ENCODE assay signal across 11 cellular contexts in the genomic region with DNA sequence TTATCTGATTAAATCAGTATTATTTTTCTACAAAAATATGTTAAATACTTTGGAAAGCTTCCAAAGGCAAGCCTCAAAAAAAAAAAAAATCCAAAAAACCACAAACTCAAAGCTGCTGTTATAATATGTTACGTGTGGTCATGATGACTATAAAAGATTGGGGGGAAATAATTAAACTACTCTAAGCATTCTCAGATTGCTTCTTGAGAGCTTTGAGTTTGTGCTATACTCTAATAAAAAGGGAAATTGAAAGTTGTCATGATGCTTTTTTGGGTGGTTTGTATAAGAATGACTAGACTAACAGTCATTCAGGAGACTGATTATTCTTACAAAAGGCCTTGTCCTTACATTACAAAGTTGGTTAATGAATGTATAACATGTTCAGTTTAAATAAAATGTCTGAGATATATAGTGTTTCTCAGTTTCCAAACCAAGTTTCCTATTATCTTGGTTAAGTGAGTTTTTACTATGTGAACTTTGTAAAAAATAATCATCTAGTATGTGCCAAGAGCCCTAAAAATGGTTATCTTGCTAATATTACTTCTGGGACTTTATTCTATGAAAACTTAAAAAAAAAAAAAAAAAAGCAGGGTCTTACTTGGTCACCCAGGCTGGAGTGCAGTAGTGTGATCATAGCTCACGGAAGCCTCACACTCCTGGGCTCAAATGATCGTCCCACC.
DNase-seq lines count a peak whose midpoint lies in the region; ATAC-seq and TF ChIP-seq lines count a peak whose summit lies in the region.
"Had no signal": no experiment of that assay in that cellular context is flagged by ENCODE, and none has a peak within 500 bp of the region (broad histone marks: within the 10 kb centered on the region; RNA-seq: fewer than 3 reads in every experiment).

No MANE protein-coding gene starts in this region.

- peak; percentile 52 for DNase-seq in GM10248 (ENCODE audit: extremely low spot score)
- DNase-seq in choroid plexus epithelial cell (ENCODE audit: low read depth) = peak; percentile 46
- DNase-seq in right lobe of liver = no peak
- DNase-seq in NCI-H2171 treated with DMSO at 0.1 percent for 48 hours (lab: John Stamatoyannopoulos, UW) = no peak
- no peak for DNase-seq in NCI-H1694 (lab: John Stamatoyannopoulos, UW)
- DNase-seq: colonic mucosa; heart right ventricle; NK-92 treated with Interleukin-12 subunit alpha and Interleukin-12 subunit beta, amount 100 ng/mL, for 24 hours had no signal

- H3K27me3 ChIP-seq in right lobe of liver = no peaks in the 10 kb centered on the region
- H3K27me3 ChIP-seq: colonic mucosa, heart right ventricle had no signal

- WGBS in right lobe of liver (ENCODE audit: insufficient coverage, low coverage, low lambda C conversion rate, missing lambda C conversion rate) = 92% methylated on average over 3 of the region's 3 CpGs

- H3K27ac ChIP-seq in right lobe of liver = no peak overlapping the region
- H3K27ac ChIP-seq: colonic mucosa, heart right ventricle had no signal

- no peak for TF ChIP-seq CTCF in GM10248 (IDR thresholded peaks at IDR 0.05; ENCODE audit: control extremely low read depth, extremely low read depth, low read depth, missing control alignments)
- TF ChIP-seq CTCF in choroid plexus epithelial cell (conservative IDR thresholded peaks at IDR 0.05; ENCODE audit: low read depth, low read length) = no peak
- TF ChIP-seq CTCF in right lobe of liver (IDR thresholded peaks at IDR 0.05) = no peak

- H3K4me3 ChIP-seq in choroid plexus epithelial cell (ENCODE audit: low read depth, low read length) (no peak overlapping the region), right lobe of liver (no peak overlapping the region)
- H3K4me3 ChIP-seq: colonic mucosa, heart right ventricle had no signal

- H3K9me3 ChIP-seq in right lobe of liver = no peaks in the 10 kb centered on the region
- H3K9me3 ChIP-seq: colonic mucosa, heart right ventricle had no signal

- CTCF ChIA-PET in GM10248 (lab: Yijun Ruan, JAX) = interaction anchor here (1.3 to 1.8 kb wide), 4 partner anchors 9 to 31 kb away, joined by 3 to 5 read pairs (median 4); no protein-coding TSS in a partner anchor

- H3K4me1 ChIP-seq in right lobe of liver = no peaks in the 10 kb centered on the region
- H3K4me1 ChIP-seq: colonic mucosa had no signal

- intact Hi-C loops in right lobe of liver (cut with DNase I) = no loop called here

- H3K36me3 ChIP-seq in right lobe of liver = no peaks in the 10 kb centered on the region
- H3K36me3 ChIP-seq: colonic mucosa, heart right ventricle had no signal

- peak; percentile 54 for ATAC-seq in GM19452 (IDR thresholded peaks at IDR 0.05; ENCODE audit: unreplicated experiment)
- ATAC-seq in HG03097 (IDR thresholded peaks at IDR 0.05; ENCODE audit: low FRiP score, unreplicated experiment) = peak; percentile 57
- no peak for ATAC-seq in right lobe of liver
- ATAC-seq in HG03521 (IDR thresholded peaks at IDR 0.05; ENCODE audit: unreplicated experiment) = no peak
- ATAC-seq: heart right ventricle had no signal

- POLR2A ChIA-PET in GM10248 (lab: Yijun Ruan, JAX) = interaction anchor here (0.7 kb wide), 1 partner anchor 142 kb away, joined by 3 read pairs; no protein-coding TSS in a partner anchor

- no peak for TF ChIP-seq POLR2A in right lobe of liver (IDR thresholded peaks at IDR 0.05)

Comparison
In these comparisons a context has a peak if more than half of its experiments do, and no peak if none do; other contexts are left out.
1. DNase-seq: peak in GM10248 (single experiment) and choroid plexus epithelial cell (single experiment); none in right lobe of liver (0 of 3), NCI-H2171 treated with DMSO at 0.1 percent for 48 hours (single experiment) and NCI-H1694 (single experiment).
2. ATAC-seq: peak in GM19452 (single experiment) and HG03097 (single experiment); none in right lobe of liver (0 of 4) and HG03521 (single experiment).